ENCODE assay signal across 1 cellular context in the genomic region with DNA sequence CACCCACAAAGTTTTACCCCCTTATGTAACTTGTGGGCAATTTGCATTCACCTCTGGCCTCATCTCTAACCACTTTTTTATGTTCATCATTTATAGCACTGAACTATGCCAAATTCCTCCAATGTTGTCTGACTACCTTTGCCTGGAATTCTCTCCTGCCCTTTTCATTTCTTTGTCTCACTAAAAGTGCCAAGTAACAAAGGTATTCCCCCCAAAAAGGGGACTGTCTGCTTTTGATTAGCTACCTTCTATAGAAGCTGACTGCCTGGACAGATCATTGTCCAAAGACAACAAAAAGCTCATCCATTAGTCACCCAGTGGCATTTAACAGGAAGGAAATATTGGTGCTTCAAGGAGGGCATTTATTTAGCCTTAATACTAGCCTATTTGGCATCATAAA.
TF ChIP-seq lines count a peak whose summit lies in the region.

No MANE protein-coding gene starts in this region.

TF ChIP-seq in IMR-90, 13 proteins besides CTCF, POLR2A, EP300 and RAD21 (continued from another document):
- TF ChIP-seq, protein P1, sequence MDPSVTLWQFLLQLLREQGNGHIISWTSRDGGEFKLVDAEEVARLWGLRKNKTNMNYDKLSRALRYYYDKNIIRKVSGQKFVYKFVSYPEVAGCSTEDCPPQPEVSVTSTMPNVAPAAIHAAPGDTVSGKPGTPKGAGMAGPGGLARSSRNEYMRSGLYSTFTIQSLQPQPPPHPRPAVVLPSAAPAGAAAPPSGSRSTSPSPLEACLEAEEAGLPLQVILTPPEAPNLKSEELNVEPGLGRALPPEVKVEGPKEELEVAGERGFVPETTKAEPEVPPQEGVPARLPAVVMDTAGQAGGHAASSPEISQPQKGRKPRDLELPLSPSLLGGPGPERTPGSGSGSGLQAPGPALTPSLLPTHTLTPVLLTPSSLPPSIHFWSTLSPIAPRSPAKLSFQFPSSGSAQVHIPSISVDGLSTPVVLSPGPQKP (IDR thresholded peaks at IDR 0.05; ENCODE audit: borderline replicate concordance, low read depth, low read length) = no peak
- TF ChIP-seq FOS (IDR thresholded peaks at IDR 0.05; ENCODE audit: low read depth, low read length) = no peak
- no peak for TF ChIP-seq CHD1 (IDR thresholded peaks at IDR 0.05; ENCODE audit: low read depth, low read length)
